ENCODE assay signal across 8 cellular contexts in genomic region chr4:44760142-44760898, GRCh38. TPM values are rescaled to one million over a fixed set of nuclear protein-coding genes. Genes with fewer than 3 reads are reported as not detected.
A peak's percentile ranks its signal among the peaks of the same experiment; 100 is the strongest.
DNase-seq lines count a peak whose midpoint lies in the region; ATAC-seq, FAIRE-seq and TF ChIP-seq lines count a peak whose summit lies in the region.

No MANE protein-coding gene starts in this region.

- ATAC-seq in natural killer cell (peak in 2 of 3 donors; percentile 37 to 53), HG02610 (IDR thresholded peaks at IDR 0.05; ENCODE audit: unreplicated experiment) (peak; percentile 79), left ventricle myocardium superior (peak; percentile 77)
- no peak for ATAC-seq in natural killer cell treated with Interleukin-12 subunit alpha and Interleukin-12 subunit beta and Interleukin-15 and Interleukin-18, amount 100 ng/mL, for 72 hours

- FAIRE-seq in GM12892 (lab: Jason Lieb, UNC), result no peak

- TF ChIP-seq POLR2A in stomach (IDR thresholded peaks at IDR 0.05), result no peak
- TF ChIP-seq POLR2A in GM12892 (IDR thresholded peaks at IDR 0.05; ENCODE audit: low read depth, low read length), result no peak

- H3K27me3 ChIP-seq in adipocyte (replicated peaks; ENCODE audit: control insufficient read depth, insufficient read depth, low read length) (no peaks in the 10 kb centered on the region), stomach (peaks cover 0 to 5% (median 0%) of the 10 kb centered on the region in 3 donors)

- no peak overlapping the region for H3K27ac Mint-ChIP-seq in natural killer cell
- H3K27ac Mint-ChIP-seq in natural killer cell treated with Interleukin-12 subunit alpha and Interleukin-12 subunit beta and Interleukin-15 and Interleukin-18, amount 100 ng/mL, for 72 hours, result no peak overlapping the region

- H3K9me3 Mint-ChIP-seq in natural killer cell, result no peaks in the 10 kb centered on the region
- no peaks in the 10 kb centered on the region for H3K9me3 Mint-ChIP-seq in natural killer cell treated with Interleukin-12 subunit alpha and Interleukin-12 subunit beta and Interleukin-15 and Interleukin-18, amount 100 ng/mL, for 72 hours

- TF ChIP-seq EP300 in stomach (IDR thresholded peaks at IDR 0.05), result no peak

- H3K9me3 ChIP-seq in adipocyte (ENCODE audit: control insufficient read depth, low read length), result no peaks in the 10 kb centered on the region
- H3K9me3 ChIP-seq in stomach, result no peaks in the 10 kb centered on the region

- peaks cover 4 to 5% of the 10 kb centered on the region in 2 donors for H3K4me1 Mint-ChIP-seq in natural killer cell
- no peaks in the 10 kb centered on the region for H3K4me1 Mint-ChIP-seq in natural killer cell treated with Interleukin-12 subunit alpha and Interleukin-12 subunit beta and Interleukin-15 and Interleukin-18, amount 100 ng/mL, for 72 hours (ENCODE audit: low read depth in 2 of 2)

- 23 to 37% (median 33%) methylated on average over 8 of the region's 8 CpGs for WGBS in stomach, 5 donors

- peaks cover 24% of the 10 kb centered on the region for H3K4me1 ChIP-seq in adipocyte (ENCODE audit: control insufficient read depth, insufficient read depth, low read length)
- H3K4me1 ChIP-seq in stomach, result no peaks in the 10 kb centered on the region

- H3K27me3 Mint-ChIP-seq in natural killer cell (ENCODE audit: low read depth in 2 of 2), result peaks cover 7 to 28% of the 10 kb centered on the region in 2 donors
- H3K27me3 Mint-ChIP-seq in natural killer cell treated with Interleukin-12 subunit alpha and Interleukin-12 subunit beta and Interleukin-15 and Interleukin-18, amount 100 ng/mL, for 72 hours, result peaks cover 13 to 36% of the 10 kb centered on the region in 2 donors

- TF ChIP-seq CTCF in natural killer cell (IDR thresholded peaks at IDR 0.05), result peak; percentile 49
- TF ChIP-seq CTCF in stomach (IDR thresholded peaks at IDR 0.05), result peak in 5 of 7 experiments; percentile 15 to 50 (median 31)

- H3K36me3 ChIP-seq in adipocyte (ENCODE audit: control insufficient read depth, insufficient read depth, low read length, severe bottlenecking) (no peaks in the 10 kb centered on the region), stomach (no peaks in the 10 kb centered on the region)

- H3K4me3 Mint-ChIP-seq in natural killer cell, result no peak overlapping the region
- H3K4me3 Mint-ChIP-seq in natural killer cell treated with Interleukin-12 subunit alpha and Interleukin-12 subunit beta and Interleukin-15 and Interleukin-18, amount 100 ng/mL, for 72 hours, result no peak overlapping the region

- DNase-seq in natural killer cell (no peak), NCI-H146 (lab: John Stamatoyannopoulos, UW) (peak; percentile 49), adipocyte (ENCODE audit: low read depth) (peak; percentile 72), left ventricle myocardium superior (no peak), stomach (no peak), GM12892 (ENCODE audit: insufficient read length) (no peak)
- DNase-seq in natural killer cell treated with Interleukin-12 subunit alpha and Interleukin-12 subunit beta and Interleukin-15 and Interleukin-18, amount 100 ng/mL, for 72 hours (ENCODE audit: low spot score), result no peak

- H3K9ac ChIP-seq in adipocyte (ENCODE audit: low read length), result peak overlapping the region; percentile 11

- H3K27ac ChIP-seq in stomach, result no peak overlapping the region

- intact Hi-C loops in natural killer cell (cut with micrococcal nuclease), result no loop called here
- intact Hi-C loops in left ventricle myocardium superior (cut with micrococcal nuclease), result loop anchor here (5.0 to 10.0 kb wide), 2 partner anchors 674 to 1512 kb away; no protein-coding TSS in a partner anchor
- intact Hi-C loops in stomach (cut with DNase I; ENCODE audit: low total_unique reads), result no loop called here

- no peaks in the 10 kb centered on the region for H3K36me3 Mint-ChIP-seq in natural killer cell
- no peaks in the 10 kb centered on the region for H3K36me3 Mint-ChIP-seq in natural killer cell treated with Interleukin-12 subunit alpha and Interleukin-12 subunit beta and Interleukin-15 and Interleukin-18, amount 100 ng/mL, for 72 hours

- H3K4me3 ChIP-seq in adipocyte (ENCODE audit: low read length) (peak overlapping the region; percentile 29), stomach (no peak overlapping the region)

RNA-seq across cellular contexts. Expression of gene GNPDA2, which starts 34.0 kb away (rescaled TPM):
- total RNA-seq in natural killer cell (10 to 100 TPM in 1 of 3 donors, 1 to 10 TPM in 2; 9.2 to 15.2 (median 9.4) TPM), left ventricle myocardium superior (9.3 TPM), stomach (10 to 100 TPM in 3 of 5 donors, 1 to 10 TPM in 1, under 1 TPM in 1; 0.58 to 32.1 (median 13.4) TPM)
- total RNA-seq in natural killer cell treated with Interleukin-12 subunit alpha and Interleukin-12 subunit beta and Interleukin-15 and Interleukin-18, amount 100 ng/mL, for 72 hours, result 10 to 100 TPM; 14.4 to 20.1 TPM
- 10 to 100 TPM in 2 of 3 donors, 1 to 10 TPM in 1; 6.9 to 13.0 (median 10.5) TPM for polyA plus RNA-seq in stomach
- polyA plus RNA-seq in GM12892 (2012; ENCODE audit: missing spikeins), result 26.3 TPM

Comparison
In these comparisons a context has a peak if more than half of its experiments do, and no peak if none do; other contexts are left out.
1. ATAC-seq: peak in natural killer cell (2 of 3), HG02610 (single experiment) and left ventricle myocardium superior (single experiment); none in natural killer cell treated with Interleukin-12 subunit alpha and Interleukin-12 subunit beta and Interleukin-15 and Interleukin-18, amount 100 ng/mL, for 72 hours (0 of 2).
2. DNase-seq: peak in NCI-H146 (single experiment) and adipocyte (single experiment); none in natural killer cell (single experiment), natural killer cell treated with Interleukin-12 subunit alpha and Interleukin-12 subunit beta and Interleukin-15 and Interleukin-18, amount 100 ng/mL, for 72 hours (single experiment), left ventricle myocardium superior (single experiment), stomach (single experiment) and GM12892 (single experiment).